Comparison of ENCODE assay signal across 17 cellular contexts in the genomic region with DNA sequence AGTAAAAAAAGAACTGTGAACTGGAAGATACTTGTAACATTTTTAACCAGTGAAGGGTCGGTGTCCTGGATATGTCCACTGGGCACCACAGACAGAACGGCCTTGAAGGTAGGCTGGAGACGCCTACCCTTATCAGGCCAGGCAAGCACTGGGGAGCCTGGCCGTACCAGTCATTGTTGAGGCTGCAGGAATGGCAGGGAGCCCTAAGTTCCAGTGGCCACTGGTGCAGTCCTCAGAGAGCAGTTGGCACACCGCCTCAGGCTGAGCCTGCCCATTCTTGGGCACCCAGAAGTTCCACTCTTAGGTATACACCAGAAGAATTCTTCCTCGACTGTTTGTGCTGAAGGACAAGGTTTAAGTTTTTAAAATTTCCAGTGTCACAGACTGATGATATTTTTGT.
DNase-seq lines count a peak whose midpoint lies in the region; TF ChIP-seq lines count a peak whose summit lies in the region.
"Had no signal": no experiment of that assay in that cellular context is flagged by ENCODE, and none has a peak within 500 bp of the region (broad histone marks: within the 10 kb centered on the region; RNA-seq: fewer than 3 reads in every experiment).

No MANE protein-coding gene starts in this region.

- no peak overlapping the region for H2AFZ ChIP-seq in OCI-LY1 (ENCODE audit: low read length)

- H3K27me3 ChIP-seq in OCI-LY1 (ENCODE audit: insufficient read depth, low read length): no peaks in the 10 kb centered on the region
- no peaks in the 10 kb centered on the region for H3K27me3 ChIP-seq in brain microvascular endothelial cell (replicated peaks)
- H3K27me3 ChIP-seq: cardiac muscle cell, gastrocnemius medialis had no signal

- H3K4me1 ChIP-seq in OCI-LY1 (ENCODE audit: insufficient read depth, low read length, severe bottlenecking): peaks cover 53% of the 10 kb centered on the region

- no peaks in the 10 kb centered on the region for H3K9me2 ChIP-seq in OCI-LY1 (ENCODE audit: low read depth, low read length)

- TF ChIP-seq CTCF in OCI-LY1 (IDR thresholded peaks at IDR 0.05; ENCODE audit: low read length) (no peak), brain microvascular endothelial cell (IDR thresholded peaks at IDR 0.05; ENCODE audit: low read depth, low read length, missing control alignments) (no peak)

- H3K9ac ChIP-seq in OCI-LY1 (ENCODE audit: low read length): no peak overlapping the region

- in situ Hi-C loops in brain microvascular endothelial cell (cut with HindIII; ENCODE audit: low pct_ligation_motif_present, low sequenced_read_pairs): no loop called here

- no peak overlapping the region for H3K4me3 ChIP-seq in OCI-LY1 (ENCODE audit: low read depth, low read length, poor library complexity, severe bottlenecking)
- no peak overlapping the region for H3K4me3 ChIP-seq in brain microvascular endothelial cell (ENCODE audit: low read depth, low read length)
- H3K4me3 ChIP-seq: cardiac muscle cell, gastrocnemius medialis, smooth muscle cell had no signal

- no peaks in the 10 kb centered on the region for H4K20me1 ChIP-seq in OCI-LY1 (ENCODE audit: insufficient read depth, low read length)

- no peaks in the 10 kb centered on the region for H3F3A ChIP-seq in OCI-LY1 (ENCODE audit: insufficient read depth, low read length)

- H3K27ac ChIP-seq in OCI-LY1 (ENCODE audit: low read depth, low read length, poor library complexity, severe bottlenecking) (peak overlapping the region; percentile 44), substantia nigra (ENCODE audit: low read depth, low read length, poor library complexity, severe bottlenecking) (peak overlapping the region; percentile 62), brain microvascular endothelial cell (no peak overlapping the region)
- H3K27ac ChIP-seq: cardiac muscle cell, gastrocnemius medialis had no signal

- H3K79me2 ChIP-seq in OCI-LY1 (ENCODE audit: insufficient read depth, low read length): peaks cover 35% of the 10 kb centered on the region

- no peaks in the 10 kb centered on the region for H3K9me3 ChIP-seq in OCI-LY1 (ENCODE audit: low read length)
- H3K9me3 ChIP-seq: gastrocnemius medialis had no signal

- H3K36me3 ChIP-seq in OCI-LY1 (ENCODE audit: insufficient read depth, low read length) (peaks cover 16% of the 10 kb centered on the region; the same call in 1 of the 2 replicates), brain microvascular endothelial cell (replicated peaks) (peaks cover 11% of the 10 kb centered on the region)
- H3K36me3 ChIP-seq: cardiac muscle cell had no signal

- no peak overlapping the region for H3K4me2 ChIP-seq in OCI-LY1 (ENCODE audit: low read length)
- H3K4me2 ChIP-seq: smooth muscle cell had no signal

- peak; percentile 77 for DNase-seq in globus pallidus (ENCODE audit: low spot score)
- DNase-seq in midbrain (lab: John Stamatoyannopoulos, UW): peak; percentile 48
- DNase-seq in substantia nigra (lab: John Stamatoyannopoulos, UW): peak in 39 of 49 donors; percentile 6 to 82 (median 57)
- no peak for DNase-seq in activated CD4-positive, alpha-beta T cell treated with anti-CD3 and anti-CD28 coated beads for 1 hour
- no peak for DNase-seq in NOMO-1 (lab: John Stamatoyannopoulos, UW; ENCODE audit: unreplicated experiment in 2 of 2)
- no peak for DNase-seq in brain microvascular endothelial cell
- DNase-seq: activated CD4-positive, alpha-beta T cell treated with anti-CD3 and anti-CD28 coated beads for 36 hours; activated naive CD8-positive, alpha-beta T cell treated with anti-CD3 and anti-CD28 coated beads, Interleukin-2, amount 50 U/mL, for 24 hours; gastrocnemius medialis; MM.1S; NCI-H1694 treated with DMSO at 0.1 percent for 48 hours; NCI-H774; stimulated activated CD4-positive, alpha-beta T cell treated with anti-CD3 and anti-CD28 coated beads, Interleukin-4, amount 100 ng/mL, for 1 hour; T1000 had no signal

Comparison
In these comparisons a context has a peak if more than half of its experiments do, and no peak if none do; other contexts are left out.
1. DNase-seq: peak in globus pallidus (single experiment), midbrain (single experiment) and substantia nigra (39 of 49); none in activated CD4-positive, alpha-beta T cell treated with anti-CD3 and anti-CD28 coated beads for 1 hour (single experiment), NOMO-1 (0 of 2) and brain microvascular endothelial cell (single experiment).